27 cellular contexts compared by ENCODE assay signal in genomic region chr10:70557086-70557845, GRCh38. TPM values are rescaled to one million over a fixed set of nuclear protein-coding genes. Genes with fewer than 3 reads are reported as not detected.
DNase-seq lines count a peak whose midpoint lies in the region; ATAC-seq, FAIRE-seq and TF ChIP-seq lines count a peak whose summit lies in the region.
"Had no signal": no experiment of that assay in that cellular context is flagged by ENCODE, and none has a peak within 500 bp of the region (broad histone marks: within the 10 kb centered on the region; RNA-seq: fewer than 3 reads in every experiment).

No MANE protein-coding gene starts in this region.

- H3K27ac ChIP-seq in right cardiac atrium (ENCODE audit: low read length) (no peak overlapping the region), osteoblast (ENCODE audit: low read depth, low read length) (no peak overlapping the region)
- H3K27ac ChIP-seq: C4-2B had no signal

- peaks cover 14% of the 10 kb centered on the region for H3K36me3 Mint-ChIP-seq in WTC11
- H3K36me3 Mint-ChIP-seq: CD8-positive, alpha-beta memory T cell had no signal

- H4K20me1 ChIP-seq in osteoblast (ENCODE audit: insufficient read depth, low read length), result no peaks in the 10 kb centered on the region

- H3K79me2 ChIP-seq in osteoblast (ENCODE audit: insufficient read depth, low read length), result no peaks in the 10 kb centered on the region

- no peak for ATAC-seq in right cardiac atrium
- ATAC-seq in Right ventricle myocardium inferior, result no peak
- no peak for ATAC-seq in WTC11
- no peak for ATAC-seq in GM18517 (IDR thresholded peaks at IDR 0.05; ENCODE audit: unreplicated experiment)
- ATAC-seq: PC-3 had no signal

- CTCF ChIA-PET in WTC11 (lab: Charles Lee), result interaction anchor here (2.6 kb wide), 1 partner anchor 66 kb away, joined by 28 read pairs; no protein-coding TSS in a partner anchor

- H3K4me3 ChIP-seq in right cardiac atrium (ENCODE audit: low read length), result no peak overlapping the region
- H3K4me3 ChIP-seq in osteoblast (ENCODE audit: insufficient read depth, low read length), result no peak overlapping the region

- no peak overlapping the region for H3K4me2 ChIP-seq in osteoblast (ENCODE audit: insufficient read depth, low read length)
- H3K4me2 ChIP-seq: SK-N-SH had no signal

- no peaks in the 10 kb centered on the region for H3K27me3 ChIP-seq in right cardiac atrium (ENCODE audit: control insufficient read depth, insufficient read depth)
- H3K27me3 ChIP-seq in osteoblast (ENCODE audit: insufficient read depth, low read length), result no peaks in the 10 kb centered on the region

- intact Hi-C loops in right cardiac atrium (cut with DNase I), result no loop called here
- intact Hi-C loops in Right ventricle myocardium inferior (cut with DNase I), result loop anchor here (5.0 kb wide), 1 partner anchor 115 kb away; the partner anchor contains the start of gene ADAMTS14

- POLR2A ChIA-PET in WTC11 (lab: Charles Lee), result no interaction called here

- H3K36me3 ChIP-seq in osteoblast (ENCODE audit: insufficient read depth, low read length), result no peaks in the 10 kb centered on the region

- H3K4me1 ChIP-seq in right cardiac atrium (ENCODE audit: control insufficient read depth, insufficient read depth, low read length) (peaks cover 4% of the 10 kb centered on the region), osteoblast (ENCODE audit: insufficient read depth, low read length) (peaks cover 9% of the 10 kb centered on the region)

- H3K9me3 ChIP-seq in right cardiac atrium (ENCODE audit: control insufficient read depth, low read length) (no peaks in the 10 kb centered on the region), osteoblast (ENCODE audit: low read depth, low read length) (no peaks in the 10 kb centered on the region)
- H3K9me3 ChIP-seq: SK-N-SH had no signal

- H3K4me3 Mint-ChIP-seq in WTC11, result no peak overlapping the region
- H3K4me3 Mint-ChIP-seq: HFFc6 had no signal

- no peaks in the 10 kb centered on the region for H3K27me3 Mint-ChIP-seq in WTC11 (ENCODE audit: low read depth)

- WGBS in right cardiac atrium, result 97% methylated on average over 11 of the region's 11 CpGs

- H3K9me3 Mint-ChIP-seq in WTC11, result no peaks in the 10 kb centered on the region
- H3K9me3 Mint-ChIP-seq: CD8-positive, alpha-beta memory T cell; HFFc6 had no signal

- H2AFZ ChIP-seq in osteoblast (ENCODE audit: low read length), result no peak overlapping the region

- TF ChIP-seq CTCF in WTC11 (IDR thresholded peaks at IDR 0.05) (no peak), osteoblast (IDR thresholded peaks at IDR 0.05; ENCODE audit: extremely low read depth, low read depth, low read length) (no peak), D721Med (IDR thresholded peaks at IDR 0.05; ENCODE audit: insufficient read depth, missing control alignments) (no peak)

- no peak for FAIRE-seq in D721Med (lab: Jason Lieb, UNC)
- FAIRE-seq: H54 had no signal

- H3K4me1 Mint-ChIP-seq in WTC11, result peaks cover 21% of the 10 kb centered on the region

- DNase-seq in right cardiac atrium (peak; percentile 4 to 36 (median 32)), Right ventricle myocardium inferior (ENCODE audit: missing footprints) (no peak), WTC11 (ENCODE audit: low spot score) (peak; percentile 3), osteoblast (ENCODE audit: insufficient read length, low spot score, missing footprints) (peak; percentile 60), ureter (ENCODE audit: low spot score) (no peak), DMS153 (lab: John Stamatoyannopoulos, UW) (no peak), D721Med (ENCODE audit: insufficient read length, low spot score) (no peak)
- DNase-seq: 8988T, Calu3, DMS53, GDM1, HFFc6, Karpas-422, NCI-H1694 treated with DMSO at 0.1 percent for 48 hours, NCI-H2081 treated with DMSO at 0.1 percent for 48 hours, NCI-H2171 treated with DMSO at 0.1 percent for 48 hours, NCI-H446, NCI-H526, PC-3, RPMI8226, SIG-M5, SK-N-SH had no signal

- no peak overlapping the region for H3K27ac Mint-ChIP-seq in WTC11
- H3K27ac Mint-ChIP-seq: CD8-positive, alpha-beta memory T cell; HFFc6 had no signal

TF ChIP-seq in WTC11, 78 proteins besides CTCF, POLR2A, EP300 and RAD21:
- TF ChIP-seq TEAD4 (CRISPR knock-in tag; IDR thresholded peaks at IDR 0.05) (no peak), ATF3 (CRISPR knock-in tag; conservative IDR thresholded peaks at IDR 0.05) (no peak), ZNF671 (CRISPR knock-in tag; IDR thresholded peaks at IDR 0.05) (no peak), CREB1 (CRISPR knock-in tag; IDR thresholded peaks at IDR 0.05) (no peak), ATF1 (CRISPR knock-in tag; IDR thresholded peaks at IDR 0.05) (no peak), ESRRA (CRISPR knock-in tag; IDR thresholded peaks at IDR 0.05; ENCODE audit: borderline replicate concordance) (no peak), RORB (CRISPR knock-in tag; IDR thresholded peaks at IDR 0.05) (no peak), MAX (CRISPR knock-in tag; IDR thresholded peaks at IDR 0.05) (no peak), NR2C2 (CRISPR knock-in tag; IDR thresholded peaks at IDR 0.05) (no peak), ZNF396 (CRISPR knock-in tag; IDR thresholded peaks at IDR 0.05; ENCODE audit: borderline replicate concordance) (no peak), E2F4 (CRISPR knock-in tag; IDR thresholded peaks at IDR 0.05; ENCODE audit: borderline replicate concordance, low read depth) (no peak)

RNA-seq across cellular contexts. Expression of gene PRF1, which starts 45.3 kb away (rescaled TPM):
- total RNA-seq in right cardiac atrium (1 to 10 TPM in 3 of 4 donors, under 1 TPM in 1; 0.81 to 2.9 (median 1.9) TPM), Right ventricle myocardium inferior (4.3 TPM), WTC11 (2021) (0.11 to 0.18 TPM (median 0.16 TPM) in 3 replicates), osteoblast (not detected in 2 replicates), ureter (4.1 TPM)
- polyA plus RNA-seq in right cardiac atrium, result 1.1 TPM
- total RNA-seq: Calu3, HFFc6, M059J, PC-3 had no signal
- polyA plus RNA-seq: SK-N-SH had no signal

Comparison
In these comparisons a context has a peak if more than half of its experiments do, and no peak if none do; other contexts are left out.
1. DNase-seq: peak in right cardiac atrium (3 of 3), WTC11 (single experiment) and osteoblast (single experiment); none in Right ventricle myocardium inferior (single experiment), ureter (single experiment), DMS153 (single experiment) and D721Med (single experiment).